21 cellular contexts compared by ENCODE assay signal in the genomic region with DNA sequence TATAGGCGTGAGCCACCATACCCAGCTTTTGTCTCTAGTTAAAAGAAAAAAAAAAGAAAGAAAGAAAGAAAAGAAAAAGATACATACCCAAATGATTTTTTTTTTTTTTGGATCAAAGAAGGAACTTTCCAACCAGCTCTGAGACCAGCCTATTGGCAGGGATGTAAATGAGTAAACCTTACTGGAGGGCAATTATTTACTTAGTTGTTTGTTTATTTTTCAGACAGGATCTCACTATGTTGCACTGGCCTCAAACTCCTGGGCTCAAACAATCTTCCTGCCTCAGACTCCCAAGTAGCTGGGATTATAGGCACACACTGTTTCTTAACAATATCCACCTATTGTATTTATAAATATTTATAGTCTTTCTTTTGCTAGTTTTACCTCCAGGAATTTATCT. TPM values are rescaled to one million over a fixed set of nuclear protein-coding genes. Genes with fewer than 3 reads are reported as not detected.
DNase-seq lines count a peak whose midpoint lies in the region; ATAC-seq, FAIRE-seq and TF ChIP-seq lines count a peak whose summit lies in the region.
"Had no signal": no experiment of that assay in that cellular context is flagged by ENCODE, and none has a peak within 500 bp of the region (broad histone marks: within the 10 kb centered on the region; RNA-seq: fewer than 3 reads in every experiment).

No MANE protein-coding gene starts in this region.

- POLR2A ChIA-PET in HepG2 (lab: Yijun Ruan, JAX) (interaction anchor here (1.9 kb wide), 1 partner anchor 11 kb away, joined by 7 read pairs; a partner anchor contains a TSS), Caco-2 (lab: Charles Lee) (no interaction called here)

- no peak overlapping the region for H2AFZ ChIP-seq in HepG2 (ENCODE audit: low read length)

- no peak overlapping the region for H3K4me3 Mint-ChIP-seq in Caco-2 (ENCODE audit: unreplicated experiment)
- H3K4me3 Mint-ChIP-seq: B cell; CD14-positive monocyte; CD4-positive, alpha-beta memory T cell; CD4-positive, CD25-positive, alpha-beta regulatory T cell; CD8-positive, alpha-beta memory T cell had no signal

- H3K27ac Mint-ChIP-seq in Caco-2 (ENCODE audit: unreplicated experiment): no peak overlapping the region
- H3K27ac Mint-ChIP-seq: B cell; CD8-positive, alpha-beta memory T cell had no signal

- H3K27ac ChIP-seq in C4-2B (peak overlapping the region; percentile 50; the same call in 1 of the 2 replicates), HepG2 (ENCODE audit: extremely low read length, insufficient read depth, low read length) (no peak overlapping the region)
- H3K27ac ChIP-seq: A549; BLaER1 treated with 17β-estradiol and CSF1 and Interleukin-3, amounts not matched to agents 10 nM and 100 nM had no signal

- no peak for DNase-seq in HepG2 (ENCODE audit: low spot score)
- no peak for DNase-seq in urothelium cell line (ENCODE audit: low spot score)
- DNase-seq in Caco-2: no peak
- DNase-seq: AML-193; Calu3; CD4-positive, alpha-beta memory T cell; CD4-positive, CD25-positive, alpha-beta regulatory T cell; CD8-positive, alpha-beta memory T cell; COR-L47; DMS79 treated with DMSO at 0.1 percent for 48 hours; GF-D8 had no signal

- H3K4me1 Mint-ChIP-seq in Caco-2 (ENCODE audit: low read depth, unreplicated experiment): peaks cover 14% of the 10 kb centered on the region
- H3K4me1 Mint-ChIP-seq: CD14-positive monocyte; CD4-positive, alpha-beta memory T cell; CD4-positive, CD25-positive, alpha-beta regulatory T cell; CD8-positive, alpha-beta memory T cell had no signal

- TF ChIP-seq CTCF in C4-2B (conservative IDR thresholded peaks at IDR 0.05) (no peak), HepG2 (CRISPR knock-in tag; IDR thresholded peaks at IDR 0.05) (no peak), Caco-2 (IDR thresholded peaks at IDR 0.05; ENCODE audit: insufficient read depth in 1 of 2, low read depth in 1 of 2, low read length in 1 of 2, severe bottlenecking in 1 of 2, unreplicated experiment in 1 of 2) (no peak)

- no peaks in the 10 kb centered on the region for H3K9me3 Mint-ChIP-seq in Caco-2 (ENCODE audit: unreplicated experiment)
- H3K9me3 Mint-ChIP-seq: CD4-positive, alpha-beta memory T cell; CD4-positive, CD25-positive, alpha-beta regulatory T cell; CD8-positive, alpha-beta memory T cell had no signal

- ATAC-seq in HepG2: no peak
- no peak for ATAC-seq in GM21360 (IDR thresholded peaks at IDR 0.05; ENCODE audit: unreplicated experiment)
- ATAC-seq: A549 had no signal

- no peak overlapping the region for H3K9ac ChIP-seq in HepG2 (ENCODE audit: insufficient read depth, low read depth, low read length)
- H3K9ac ChIP-seq: BLaER1 treated with 17β-estradiol and CSF1 and Interleukin-3, amounts not matched to agents 10 nM and 100 nM had no signal

- FAIRE-seq in HepG2 (lab: Jason Lieb, UNC) (no peak), urothelium cell line (lab: Jason Lieb, UNC) (no peak)
- FAIRE-seq: A549, D721Med, G401.6, GM12891, GM19239 had no signal

- H3K9me3 ChIP-seq in HepG2 (ENCODE audit: low read length) (no peaks in the 10 kb centered on the region), Caco-2 (no peaks in the 10 kb centered on the region)
- H3K9me3 ChIP-seq: A549; BLaER1 treated with 17β-estradiol and CSF1 and Interleukin-3, amounts not matched to agents 10 nM and 100 nM had no signal

- 100% methylated on average over 1 of the region's 1 CpG for WGBS in HepG2 (ENCODE audit: low lambda C conversion rate)

- TF ChIP-seq EP300 in HepG2 (IDR thresholded peaks at IDR 0.05; ENCODE audit: low read depth in 2 of 2, low read length in 2 of 2): no peak
- TF ChIP-seq EP300 in HepG2 (CRISPR knock-in tag; IDR thresholded peaks at IDR 0.05; ENCODE audit: borderline replicate concordance): no peak

- H3K4me1 ChIP-seq in HepG2 (ENCODE audit: insufficient read depth, low read length) (peaks cover 80% of the 10 kb centered on the region), Caco-2 (peaks cover 30% of the 10 kb centered on the region)
- H3K4me1 ChIP-seq: A549 had no signal

- H3K4me3 ChIP-seq in HepG2 (replicated peaks in 1 of 3; ENCODE audit: insufficient read depth in 1 of 3, low read depth in 2 of 3, low read length in 3 of 3) (no peak overlapping the region), Caco-2 (ENCODE audit: low read depth, low read length) (no peak overlapping the region)
- H3K4me3 ChIP-seq: A549; BLaER1 treated with 17β-estradiol and CSF1 and Interleukin-3, amounts not matched to agents 10 nM and 100 nM had no signal

- H3K36me3 Mint-ChIP-seq in Caco-2 (ENCODE audit: insufficient read depth, unreplicated experiment): peaks cover 14% of the 10 kb centered on the region

- no peaks in the 10 kb centered on the region for H3K79me2 ChIP-seq in HepG2 (ENCODE audit: insufficient read depth, low read length)

- no peaks in the 10 kb centered on the region for H3K27me3 Mint-ChIP-seq in Caco-2 (ENCODE audit: insufficient read depth, unreplicated experiment)
- H3K27me3 Mint-ChIP-seq: B cell; CD4-positive, alpha-beta memory T cell; CD8-positive, alpha-beta memory T cell had no signal

- CTCF ChIA-PET in HepG2 (lab: Yijun Ruan, JAX; ENCODE audit: low intra/inter-chr PET ratio, low total read pairs) (no interaction called here), Caco-2 (lab: Charles Lee) (no interaction called here)

- BruUV-seq in HepG2 (replicated peaks; lab: Mats Ljungman, UMichigan): no TSS peak
- no TSS peak for BruUV-seq in Caco-2 (replicated peaks; lab: Mats Ljungman, UMichigan)

- peaks cover 2% of the 10 kb centered on the region; the same call in 1 of the 2 replicates for H4K20me1 ChIP-seq in HepG2 (ENCODE audit: insufficient read depth, low read length)

- peaks cover 5 to 21% of the 10 kb centered on the region in 2 experiments for H3K36me3 ChIP-seq in HepG2 (replicated peaks in 1 of 2; ENCODE audit: control insufficient read depth in 1 of 2, insufficient read depth in 2 of 2, low read length in 2 of 2)
- no peaks in the 10 kb centered on the region; the same call in 1 of the 2 replicates for H3K36me3 ChIP-seq in Caco-2 (ENCODE audit: control insufficient read depth, insufficient read depth, low read length)

- in situ Hi-C loops in HepG2 (cut with HindIII; ENCODE audit: extremely low pct_ligation_motif_present, low pct_unique_long_range_greater_than_20kb): no loop called here

- TF ChIP-seq RAD21 in HepG2 (CRISPR knock-in tag; IDR thresholded peaks at IDR 0.05): no peak

- TF ChIP-seq POLR2A in HepG2 (IDR thresholded peaks at IDR 0.05; ENCODE audit: insufficient read depth in 1 of 2, low read depth in 2 of 2, low read length in 2 of 2): no peak

- intact Hi-C loops in HepG2 (cut with micrococcal nuclease; ENCODE audit: unreplicated experiment) (no loop called here), Caco-2 (cut with micrococcal nuclease; ENCODE audit: unreplicated experiment) (no loop called here)

- no peaks in the 10 kb centered on the region for H3K27me3 ChIP-seq in HepG2 (ENCODE audit: control insufficient read depth in 1 of 2, insufficient read depth in 2 of 2, low read length in 2 of 2)
- H3K27me3 ChIP-seq in Caco-2 (replicated peaks; ENCODE audit: control insufficient read depth, insufficient read depth, low read length): no peaks in the 10 kb centered on the region
- H3K27me3 ChIP-seq: BLaER1 treated with 17β-estradiol and CSF1 and Interleukin-3, amounts not matched to agents 10 nM and 100 nM had no signal

- no peak overlapping the region for H3K4me2 ChIP-seq in HepG2 (ENCODE audit: low read depth, low read length)
- H3K4me2 ChIP-seq: A549; BLaER1 treated with 17β-estradiol and CSF1 and Interleukin-3, amounts not matched to agents 10 nM and 100 nM had no signal

RNA-seq across cellular contexts. Expression of a gene that starts 10.9 kb away (rescaled TPM):
- 39.0 and 39.7 TPM in 2 replicates for total RNA-seq in HepG2 (2016; rRNA removed; fragmentation: Illumina TruSeq; extraction: Trizol)
- total RNA-seq in HepG2 (2016; cell fraction: cytosol; rRNA removed; fragmentation: Illumina TruSeq; extraction: Trizol; ENCODE audit: low read depth): 23.3 and 28.0 TPM in 2 replicates
- 32.9 and 42.5 TPM in 2 replicates for total RNA-seq in HepG2 (2016; cell fraction: insoluble cytoplasmic fraction; rRNA removed; fragmentation: Illumina TruSeq; extraction: Trizol)
- 13.5 and 14.0 TPM in 2 replicates for total RNA-seq in HepG2 (2016; cell fraction: membrane; rRNA removed; fragmentation: Illumina TruSeq; extraction: Trizol)
- 19.1 and 26.6 TPM in 2 replicates for total RNA-seq in HepG2 (2016; cell fraction: nucleus; rRNA removed; fragmentation: Illumina TruSeq; extraction: Trizol)
- polyA plus RNA-seq in HepG2 (2011; rRNA removed): 45.8 and 56.5 TPM in 2 replicates
- 13.7 and 19.1 TPM in 2 replicates for polyA plus RNA-seq in HepG2 (2011; cell fraction: cytosol; rRNA removed)
- polyA plus RNA-seq in HepG2 (2011; cell fraction: nucleus; rRNA removed): 341 and 371 TPM in 2 replicates
- 21.0 and 38.5 TPM in 2 replicates for polyA plus RNA-seq in HepG2 (2012)
- 6.7 and 8.9 TPM in 2 replicates for polyA plus RNA-seq in HepG2 (2016; cell fraction: cytosol; fragmentation: Illumina TruSeq; extraction: Trizol; ENCODE audit: low read depth)
- 46.4 and 46.6 TPM in 2 replicates for polyA plus RNA-seq in HepG2 (2016; cell fraction: insoluble cytoplasmic fraction; fragmentation: Illumina TruSeq; extraction: Trizol; ENCODE audit: low read depth)
- polyA plus RNA-seq in HepG2 (2016; cell fraction: membrane; fragmentation: Illumina TruSeq; extraction: Trizol; ENCODE audit: low read depth): 11.8 and 11.9 TPM in 2 replicates
- 77.1 and 80.1 TPM in 2 replicates for polyA plus RNA-seq in HepG2 (2016; cell fraction: nucleus; fragmentation: Illumina TruSeq; extraction: Trizol; ENCODE audit: insufficient read depth, low read depth)
- 84.6 and 145 TPM in 2 replicates for polyA minus RNA-seq in HepG2 (2011; rRNA and poly(A)+ RNA removed; ENCODE audit: low replicate concordance)
- polyA minus RNA-seq in HepG2 (2011; cell fraction: cytosol; rRNA and poly(A)+ RNA removed): 7.4 and 11.6 TPM in 2 replicates
- polyA minus RNA-seq in HepG2 (2011; cell fraction: nucleus; rRNA and poly(A)+ RNA removed): 24.6 and 26.2 TPM in 2 replicates
- total RNA-seq in Caco-2 (2022): 76.2 and 88.0 TPM in 2 replicates

RNA-seq across cellular contexts. Expression of a gene that starts 22.2 kb away (rescaled TPM):
- 26.3 and 28.7 TPM in 2 replicates for total RNA-seq in HepG2 (2016; rRNA removed; fragmentation: Illumina TruSeq; extraction: Trizol)
- 6.7 and 7.2 TPM in 2 replicates for total RNA-seq in HepG2 (2016; cell fraction: cytosol; rRNA removed; fragmentation: Illumina TruSeq; extraction: Trizol; ENCODE audit: low read depth)
- total RNA-seq in HepG2 (2016; cell fraction: insoluble cytoplasmic fraction; rRNA removed; fragmentation: Illumina TruSeq; extraction: Trizol): 27.5 and 28.8 TPM in 2 replicates
- total RNA-seq in HepG2 (2016; cell fraction: membrane; rRNA removed; fragmentation: Illumina TruSeq; extraction: Trizol): 10.8 and 11.3 TPM in 2 replicates
- total RNA-seq in HepG2 (2016; cell fraction: nucleus; rRNA removed; fragmentation: Illumina TruSeq; extraction: Trizol): 7.2 and 8.7 TPM in 2 replicates
- polyA plus RNA-seq in HepG2 (2011; rRNA removed): 28.8 and 31.5 TPM in 2 replicates
- polyA plus RNA-seq in HepG2 (2011; cell fraction: cytosol; rRNA removed): 27.0 and 54.5 TPM in 2 replicates
- polyA plus RNA-seq in HepG2 (2011; cell fraction: nucleus; rRNA removed): 24.4 and 27.0 TPM in 2 replicates
- polyA plus RNA-seq in HepG2 (2012): 8.6 and 10.1 TPM in 2 replicates
- polyA plus RNA-seq in HepG2 (2016; cell fraction: cytosol; fragmentation: Illumina TruSeq; extraction: Trizol; ENCODE audit: low read depth): 6.3 and 7.3 TPM in 2 replicates
- 25.1 and 28.1 TPM in 2 replicates for polyA plus RNA-seq in HepG2 (2016; cell fraction: insoluble cytoplasmic fraction; fragmentation: Illumina TruSeq; extraction: Trizol; ENCODE audit: low read depth)
- 8.7 and 9.3 TPM in 2 replicates for polyA plus RNA-seq in HepG2 (2016; cell fraction: membrane; fragmentation: Illumina TruSeq; extraction: Trizol; ENCODE audit: low read depth)
- 15.7 and 17.2 TPM in 2 replicates for polyA plus RNA-seq in HepG2 (2016; cell fraction: nucleus; fragmentation: Illumina TruSeq; extraction: Trizol; ENCODE audit: insufficient read depth, low read depth)
- polyA minus RNA-seq in HepG2 (2011; rRNA and poly(A)+ RNA removed; ENCODE audit: low replicate concordance): 33.6 and 37.4 TPM in 2 replicates
- 12.2 and 15.3 TPM in 2 replicates for polyA minus RNA-seq in HepG2 (2011; cell fraction: cytosol; rRNA and poly(A)+ RNA removed)
- 4.6 and 5.7 TPM in 2 replicates for polyA minus RNA-seq in HepG2 (2011; cell fraction: nucleus; rRNA and poly(A)+ RNA removed)
- total RNA-seq in Caco-2 (2022): 25.9 and 30.0 TPM in 2 replicates

RNA-seq across cellular contexts. Expression of a gene that starts 41.2 kb away (rescaled TPM):
- 5.6 and 9.2 TPM in 2 replicates for total RNA-seq in HepG2 (2016; rRNA removed; fragmentation: Illumina TruSeq; extraction: Trizol)
- 2.0 and 2.8 TPM in 2 replicates for total RNA-seq in HepG2 (2016; cell fraction: cytosol; rRNA removed; fragmentation: Illumina TruSeq; extraction: Trizol; ENCODE audit: low read depth)
- total RNA-seq in HepG2 (2016; cell fraction: insoluble cytoplasmic fraction; rRNA removed; fragmentation: Illumina TruSeq; extraction: Trizol): 6.1 and 10.3 TPM in 2 replicates
- 3.5 and 4.0 TPM in 2 replicates for total RNA-seq in HepG2 (2016; cell fraction: membrane; rRNA removed; fragmentation: Illumina TruSeq; extraction: Trizol)
- 13.5 and 14.4 TPM in 2 replicates for total RNA-seq in HepG2 (2016; cell fraction: nucleus; rRNA removed; fragmentation: Illumina TruSeq; extraction: Trizol)
- 46.5 and 58.4 TPM in 2 replicates for polyA plus RNA-seq in HepG2 (2011; rRNA removed)
- 22.3 and 28.7 TPM in 2 replicates for polyA plus RNA-seq in HepG2 (2011; cell fraction: cytosol; rRNA removed)
- polyA plus RNA-seq in HepG2 (2011; cell fraction: nucleus; rRNA removed): 274 and 317 TPM in 2 replicates
- 22.3 and 32.9 TPM in 2 replicates for polyA plus RNA-seq in HepG2 (2012)
- polyA plus RNA-seq in HepG2 (2016; cell fraction: cytosol; fragmentation: Illumina TruSeq; extraction: Trizol; ENCODE audit: low read depth): 1.4 and 1.9 TPM in 2 replicates
- 4.9 and 6.1 TPM in 2 replicates for polyA plus RNA-seq in HepG2 (2016; cell fraction: insoluble cytoplasmic fraction; fragmentation: Illumina TruSeq; extraction: Trizol; ENCODE audit: low read depth)
- 1.7 and 2.4 TPM in 2 replicates for polyA plus RNA-seq in HepG2 (2016; cell fraction: membrane; fragmentation: Illumina TruSeq; extraction: Trizol; ENCODE audit: low read depth)
- polyA plus RNA-seq in HepG2 (2016; cell fraction: nucleus; fragmentation: Illumina TruSeq; extraction: Trizol; ENCODE audit: insufficient read depth, low read depth): 34.5 and 36.6 TPM in 2 replicates
- 38.2 and 47.2 TPM in 2 replicates for polyA minus RNA-seq in HepG2 (2011; rRNA and poly(A)+ RNA removed; ENCODE audit: low replicate concordance)
- polyA minus RNA-seq in HepG2 (2011; cell fraction: cytosol; rRNA and poly(A)+ RNA removed): 9.3 and 15.4 TPM in 2 replicates
- polyA minus RNA-seq in HepG2 (2011; cell fraction: nucleus; rRNA and poly(A)+ RNA removed): 48.0 and 50.7 TPM in 2 replicates
- total RNA-seq in Caco-2 (2022): 6.9 and 7.8 TPM in 2 replicates

RNA-seq across cellular contexts. Expression of a gene that starts 41.4 kb away (rescaled TPM):
- 10.0 and 16.1 TPM in 2 replicates for total RNA-seq in HepG2 (2016; rRNA removed; fragmentation: Illumina TruSeq; extraction: Trizol)
- total RNA-seq in HepG2 (2016; cell fraction: cytosol; rRNA removed; fragmentation: Illumina TruSeq; extraction: Trizol; ENCODE audit: low read depth): 3.1 and 3.7 TPM in 2 replicates
- 8.4 and 15.9 TPM in 2 replicates for total RNA-seq in HepG2 (2016; cell fraction: insoluble cytoplasmic fraction; rRNA removed; fragmentation: Illumina TruSeq; extraction: Trizol)
- total RNA-seq in HepG2 (2016; cell fraction: membrane; rRNA removed; fragmentation: Illumina TruSeq; extraction: Trizol): 12.4 and 13.1 TPM in 2 replicates
- 13.9 and 14.0 TPM in 2 replicates for total RNA-seq in HepG2 (2016; cell fraction: nucleus; rRNA removed; fragmentation: Illumina TruSeq; extraction: Trizol)
- polyA plus RNA-seq in HepG2 (2011; rRNA removed): 40.6 and 44.8 TPM in 2 replicates
- 38.4 and 46.2 TPM in 2 replicates for polyA plus RNA-seq in HepG2 (2011; cell fraction: cytosol; rRNA removed)
- polyA plus RNA-seq in HepG2 (2011; cell fraction: nucleus; rRNA removed): 29.0 and 30.1 TPM in 2 replicates
- 15.7 and 19.9 TPM in 2 replicates for polyA plus RNA-seq in HepG2 (2012)
- polyA plus RNA-seq in HepG2 (2016; cell fraction: cytosol; fragmentation: Illumina TruSeq; extraction: Trizol; ENCODE audit: low read depth): 2.4 and 2.7 TPM in 2 replicates
- polyA plus RNA-seq in HepG2 (2016; cell fraction: insoluble cytoplasmic fraction; fragmentation: Illumina TruSeq; extraction: Trizol; ENCODE audit: low read depth): 9.1 and 10.7 TPM in 2 replicates
- 9.0 and 9.9 TPM in 2 replicates for polyA plus RNA-seq in HepG2 (2016; cell fraction: membrane; fragmentation: Illumina TruSeq; extraction: Trizol; ENCODE audit: low read depth)
- 19.9 and 20.5 TPM in 2 replicates for polyA plus RNA-seq in HepG2 (2016; cell fraction: nucleus; fragmentation: Illumina TruSeq; extraction: Trizol; ENCODE audit: insufficient read depth, low read depth)
- 77.3 and 88.9 TPM in 2 replicates for polyA minus RNA-seq in HepG2 (2011; rRNA and poly(A)+ RNA removed; ENCODE audit: low replicate concordance)
- 24.8 and 26.8 TPM in 2 replicates for polyA minus RNA-seq in HepG2 (2011; cell fraction: cytosol; rRNA and poly(A)+ RNA removed)
- 14.4 TPM in 2 replicates for polyA minus RNA-seq in HepG2 (2011; cell fraction: nucleus; rRNA and poly(A)+ RNA removed)
- total RNA-seq in Caco-2 (2022): 21.9 and 22.4 TPM in 2 replicates

RNA-seq across cellular contexts. Expression of a gene that starts 53.5 kb away (rescaled TPM):
- total RNA-seq in HepG2 (2016; rRNA removed; fragmentation: Illumina TruSeq; extraction: Trizol) (17.9 and 18.4 TPM in 2 replicates), Caco-2 (2022) (35.6 and 39.9 TPM in 2 replicates)
- 4.5 and 4.6 TPM in 2 replicates for total RNA-seq in HepG2 (2016; cell fraction: cytosol; rRNA removed; fragmentation: Illumina TruSeq; extraction: Trizol; ENCODE audit: low read depth)
- 14.1 and 19.9 TPM in 2 replicates for total RNA-seq in HepG2 (2016; cell fraction: insoluble cytoplasmic fraction; rRNA removed; fragmentation: Illumina TruSeq; extraction: Trizol)
- 16.9 and 17.6 TPM in 2 replicates for total RNA-seq in HepG2 (2016; cell fraction: membrane; rRNA removed; fragmentation: Illumina TruSeq; extraction: Trizol)
- 10.2 and 11.5 TPM in 2 replicates for total RNA-seq in HepG2 (2016; cell fraction: nucleus; rRNA removed; fragmentation: Illumina TruSeq; extraction: Trizol)
- polyA plus RNA-seq in HepG2 (2011; rRNA removed): 18.6 and 19.7 TPM in 2 replicates
- polyA plus RNA-seq in HepG2 (2011; cell fraction: cytosol; rRNA removed): 10.4 and 11.9 TPM in 2 replicates
- polyA plus RNA-seq in HepG2 (2011; cell fraction: nucleus; rRNA removed): 17.0 and 19.7 TPM in 2 replicates
- 12.5 and 15.0 TPM in 2 replicates for polyA plus RNA-seq in HepG2 (2012)
- 4.3 and 4.4 TPM in 2 replicates for polyA plus RNA-seq in HepG2 (2016; cell fraction: cytosol; fragmentation: Illumina TruSeq; extraction: Trizol; ENCODE audit: low read depth)
- polyA plus RNA-seq in HepG2 (2016; cell fraction: insoluble cytoplasmic fraction; fragmentation: Illumina TruSeq; extraction: Trizol; ENCODE audit: low read depth): 18.1 and 21.0 TPM in 2 replicates
- polyA plus RNA-seq in HepG2 (2016; cell fraction: membrane; fragmentation: Illumina TruSeq; extraction: Trizol; ENCODE audit: low read depth): 14.5 and 15.5 TPM in 2 replicates
- polyA plus RNA-seq in HepG2 (2016; cell fraction: nucleus; fragmentation: Illumina TruSeq; extraction: Trizol; ENCODE audit: insufficient read depth, low read depth): 20.4 and 21.2 TPM in 2 replicates
- polyA minus RNA-seq in HepG2 (2011; rRNA and poly(A)+ RNA removed; ENCODE audit: low replicate concordance): 24.8 and 50.6 TPM in 2 replicates
- polyA minus RNA-seq in HepG2 (2011; cell fraction: cytosol; rRNA and poly(A)+ RNA removed): 4.6 and 8.1 TPM in 2 replicates
- polyA minus RNA-seq in HepG2 (2011; cell fraction: nucleus; rRNA and poly(A)+ RNA removed): 7.9 and 9.4 TPM in 2 replicates
